Comparison of ENCODE assay signal across 8 cellular contexts in genomic region chr11:132114185-132114584, GRCh38.
DNase-seq lines count a peak whose midpoint lies in the region; ATAC-seq and TF ChIP-seq lines count a peak whose summit lies in the region.

No MANE protein-coding gene starts in this region.

- DNase-seq in GM12865 (ENCODE audit: low read depth) (peak; percentile 48), NCI-H1105 (lab: John Stamatoyannopoulos, UW) (peak; percentile 79), astrocyte of the hippocampus (ENCODE audit: low read depth, low spot score) (peak; percentile 41), lung microvascular endothelial cell (ENCODE audit: low read depth in 2 of 2) (peak; percentile 34), epidermal melanocyte (ENCODE audit: insufficient read length, low spot score) (no peak)
- DNase-seq in stimulated activated CD4-positive, alpha-beta T cell treated with anti-CD3 and anti-CD28 coated beads, Interleukin-15, amount 100 ng/mL, for 24 hours = no peak
- DNase-seq in stimulated activated CD4-positive, alpha-beta T cell treated with anti-CD3 and anti-CD28 coated beads, Interleukin-2, amount 100 ng/mL, for 48 hours = no peak

- no peak for ATAC-seq in HG03045 (IDR thresholded peaks at IDR 0.05; ENCODE audit: unreplicated experiment)

- H3K4me3 ChIP-seq in GM12865 (ENCODE audit: low read depth, low read length) = no peak overlapping the region

- TF ChIP-seq CTCF in GM12865 (IDR thresholded peaks at IDR 0.05; ENCODE audit: insufficient read depth, low read depth, low read length, missing control alignments) = peak; percentile 42

Comparison
In these comparisons a context has a peak if more than half of its experiments do, and no peak if none do; other contexts are left out.
1. DNase-seq: peak in GM12865 (single experiment), NCI-H1105 (single experiment), astrocyte of the hippocampus (single experiment) and lung microvascular endothelial cell (2 of 2); none in epidermal melanocyte (single experiment), stimulated activated CD4-positive, alpha-beta T cell treated with anti-CD3 and anti-CD28 coated beads, Interleukin-15, amount 100 ng/mL, for 24 hours (single experiment) and stimulated activated CD4-positive, alpha-beta T cell treated with anti-CD3 and anti-CD28 coated beads, Interleukin-2, amount 100 ng/mL, for 48 hours (0 of 2).